In genomic region chr14:23577710-23578392, GRCh38 we compare ENCODE assay signal across 1 cellular context.
A peak's percentile ranks its signal among the peaks of the same experiment; 100 is the strongest.
TF ChIP-seq lines count a peak whose summit lies in the region.

No MANE protein-coding gene starts in this region.

TF ChIP-seq in H1, 55 proteins besides CTCF, POLR2A, EP300 and RAD21:
- TF ChIP-seq BACH1 (IDR thresholded peaks at IDR 0.05; ENCODE audit: low read length) = no peak
- TF ChIP-seq FOSL1 (IDR thresholded peaks at IDR 0.05; ENCODE audit: insufficient read depth, low read depth, low read length) = no peak
- no peak for TF ChIP-seq SP4 (IDR thresholded peaks at IDR 0.05; ENCODE audit: low read length)
- no peak; a peak in 1 of 4 replicates for TF ChIP-seq SIN3A (conservative IDR thresholded peaks at IDR 0.05 in 1 of 2, IDR thresholded peaks at IDR 0.05 in 1 of 2; ENCODE audit: low read depth in 1 of 2, low read length in 2 of 2)
- no peak for TF ChIP-seq TBP (IDR thresholded peaks at IDR 0.05; ENCODE audit: low read depth, low read length)
- no peak for TF ChIP-seq SRF (IDR thresholded peaks at IDR 0.05; ENCODE audit: low read depth, low read length)
- peak; percentile 58 for TF ChIP-seq JUND (IDR thresholded peaks at IDR 0.05; ENCODE audit: low read length)
- TF ChIP-seq POU5F1 (IDR thresholded peaks at IDR 0.05; ENCODE audit: low read depth, low read length) = no peak
- no peak for TF ChIP-seq MAFK (IDR thresholded peaks at IDR 0.05; ENCODE audit: low read depth, low read length)
- TF ChIP-seq KDM4A (IDR thresholded peaks at IDR 0.05; ENCODE audit: low read depth, low read length, severe bottlenecking) = peak; percentile 14
- peak; percentile 13 for TF ChIP-seq ASH2L (IDR thresholded peaks at IDR 0.05; ENCODE audit: low read length)
- no peak for TF ChIP-seq SUZ12 (IDR thresholded peaks at IDR 0.05; ENCODE audit: low read length)
